1 cellular context compared by ENCODE assay signal in genomic region chr3:28042095-28042635, GRCh38.
TF ChIP-seq lines count a peak whose summit lies in the region.

No MANE protein-coding gene starts in this region.

TF ChIP-seq in GM12878, 131 proteins besides CTCF, POLR2A, EP300 and RAD21 (continued from another document):
- TF ChIP-seq ZNF687 (IDR thresholded peaks at IDR 0.05) (no peak), IKZF2 (IDR thresholded peaks at IDR 0.05) (peak; percentile 55 to 60; a peak in 2 of 4 replicates), RELB (IDR thresholded peaks at IDR 0.05; ENCODE audit: low read depth) (peak; percentile 65), BRCA1 (IDR thresholded peaks at IDR 0.05; ENCODE audit: low read depth, low read length) (no peak), CEBPZ (IDR thresholded peaks at IDR 0.05; ENCODE audit: low read depth, low read length) (no peak), GATAD2B (conservative IDR thresholded peaks at IDR 0.05; ENCODE audit: low read depth) (no peak), RAD51 (IDR thresholded peaks at IDR 0.05) (no peak), MEF2B (IDR thresholded peaks at IDR 0.05; ENCODE audit: partially characterized antibody, poor library complexity, severe bottlenecking) (no peak), CREM (IDR thresholded peaks at IDR 0.05; ENCODE audit: low read depth) (no peak), ATF2 (IDR thresholded peaks at IDR 0.05; ENCODE audit: low read length) (no peak), ESRRA (IDR thresholded peaks at IDR 0.05; ENCODE audit: low read length) (no peak), YY1 (IDR thresholded peaks at IDR 0.05; ENCODE audit: low read depth, low read length) (no peak), MXI1 (IDR thresholded peaks at IDR 0.05; ENCODE audit: low read depth, low read length) (0 out of 2 replicates have a peak, but pooled peaks have one; percentile 9), KLF5 (IDR thresholded peaks at IDR 0.05; ENCODE audit: partially characterized antibody) (no peak), PKNOX1 (IDR thresholded peaks at IDR 0.05) (peak; percentile 42; the same call in 1 of the 2 replicates), IKZF1 (conservative IDR thresholded peaks at IDR 0.05) (peak; percentile 62; the same call in 1 of the 2 replicates), E2F8 (IDR thresholded peaks at IDR 0.05; ENCODE audit: low read depth, partially characterized antibody) (no peak), SPI1 (IDR thresholded peaks at IDR 0.05; ENCODE audit: borderline replicate concordance, insufficient read depth, low read depth, low read length) (peak; percentile 74)
